In the genomic region with DNA sequence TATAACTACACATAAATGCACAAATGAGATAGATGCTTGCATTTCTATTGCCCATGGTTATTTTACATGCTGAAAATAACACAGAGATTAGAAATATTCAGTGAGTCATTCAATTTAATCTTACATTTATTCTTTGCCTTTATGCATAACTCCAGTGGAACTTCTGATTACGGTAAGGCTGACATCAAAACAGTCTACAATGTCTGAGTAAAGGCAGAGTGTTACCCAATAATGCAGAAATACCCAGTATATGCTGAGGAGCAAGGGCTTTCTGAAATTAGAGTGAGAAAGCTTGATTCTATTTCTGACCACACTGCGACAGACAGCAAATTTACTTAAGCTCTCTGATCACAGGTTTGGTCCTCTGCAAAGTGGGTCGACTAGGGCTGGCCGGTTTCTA, we compare ENCODE assay signal across 18 cellular contexts.
"Had no signal": no experiment of that assay in that cellular context is flagged by ENCODE, and none has a peak within 500 bp of the region (broad histone marks: within the 10 kb centered on the region; RNA-seq: fewer than 3 reads in every experiment).

No MANE protein-coding gene starts in this region.

- H3K27me3 ChIP-seq: cardiac muscle cell, spleen, upper lobe of right lung had no signal

- ATAC-seq: lower lobe of right lung; natural killer cell; sciatic nerve; stimulated activated memory B cell treated with anti-CD40 and anti-IgM and Interleukin-4, amounts not matched to agents 10 μg/mL and 1 μg/mL and 100 μg/mL, for 72 hours; upper lobe of right lung had no signal

- H3K4me3 ChIP-seq: cardiac muscle cell, lower lobe of right lung, spleen, thoracic aorta, upper lobe of right lung had no signal

- H3K36me3 ChIP-seq: cardiac muscle cell, thoracic aorta had no signal

- H3K9me3 ChIP-seq: lower lobe of right lung, spleen, thoracic aorta, upper lobe of right lung had no signal

- H3K4me1 ChIP-seq: lower lobe of right lung, upper lobe of right lung had no signal

- DNase-seq: activated CD4-positive, alpha-beta T cell treated with anti-CD3 and anti-CD28 coated beads, Interleukin-2, amount 50 U/mL, for 1 hour; activated CD8-positive, alpha-beta memory T cell treated with anti-CD3 and anti-CD28 coated beads for 24 hours; activated CD8-positive, alpha-beta memory T cell treated with anti-CD3 and anti-CD28 coated beads, Interleukin-2, amount 50 U/mL, for 48 hours; activated effector memory CD4-positive, alpha-beta T cell treated with Interleukin-2 at 50 U/mL for 16 hours; activated naive CD4-positive, alpha-beta T cell treated with anti-CD3 and anti-CD28 coated beads, Interleukin-2, amount 50 U/mL, for 16 hours; activated T-cell treated with anti-CD3 and anti-CD28 coated beads, Interleukin-2, amount 50 U/mL, for 48 hours; endodermal cell; lower lobe of right lung; natural killer cell; spleen; stimulated activated CD4-positive, alpha-beta T cell treated with anti-CD3 and anti-CD28 coated beads, Interleukin-4, amount 100 ng/mL, for 4 hours; T1000; upper lobe of right lung had no signal

- H3K27ac ChIP-seq: cardiac muscle cell, epithelial cell of prostate, lower lobe of right lung, spleen, thoracic aorta, upper lobe of right lung had no signal
